8 cellular contexts compared by ENCODE assay signal in genomic region chr9:136399176-136400037, GRCh38. TPM values are rescaled to one million over a fixed set of nuclear protein-coding genes. Genes with fewer than 3 reads are reported as not detected.
DNase-seq lines count a peak whose midpoint lies in the region; ATAC-seq and TF ChIP-seq lines count a peak whose summit lies in the region.

No MANE protein-coding gene starts in this region.

- TF ChIP-seq POLR2A in ovary (IDR thresholded peaks at IDR 0.05): no peak

- ATAC-seq in GM19463 (IDR thresholded peaks at IDR 0.05; ENCODE audit: unreplicated experiment): peak; percentile 31

- H3K27ac ChIP-seq in KOPT-K1 (ENCODE audit: low read depth, low read length, poor library complexity, severe bottlenecking) (peak overlapping the region; percentile 52), ovary (no peak overlapping the region)

- TF ChIP-seq CTCF in BE2C (IDR thresholded peaks at IDR 0.05; ENCODE audit: low read depth, low read length) (no peak), foreskin fibroblast (IDR thresholded peaks at IDR 0.05; ENCODE audit: low read depth, low read length) (no peak), ovary (IDR thresholded peaks at IDR 0.05) (no peak)

- DNase-seq in BE2C: no peak
- peak; percentile 39 for DNase-seq in activated T-cell treated with anti-CD3 and anti-CD28 coated beads, Interleukin-2, amount 50 U/mL, for 1 hour
- DNase-seq in foreskin fibroblast: peak in 1 of 2 donors; percentile 62
- peak in 2 of 5 donors; percentile 29 to 43 for DNase-seq in ovary
- no peak for DNase-seq in NCI-H2029 (lab: John Stamatoyannopoulos, UW)
- DNase-seq in DMS79 treated with DMSO at 0.1 percent for 48 hours (lab: John Stamatoyannopoulos, UW): no peak

- H3K4me1 ChIP-seq in BE2C (peaks cover 5% of the 10 kb centered on the region), ovary (ENCODE audit: insufficient read depth) (peaks cover 13% of the 10 kb centered on the region)

- H3K4me3 ChIP-seq in BE2C (ENCODE audit: low read depth, low read length): peak overlapping the region; percentile 81
- peak overlapping the region; percentile 77 to 84 for H3K4me3 ChIP-seq in foreskin fibroblast (ENCODE audit: low read depth in 1 of 2, low read length in 2 of 2)
- H3K4me3 ChIP-seq in ovary: peak overlapping the region; percentile 89

- TF ChIP-seq EP300 in ovary (IDR thresholded peaks at IDR 0.05): no peak

- no peaks in the 10 kb centered on the region for H3K27me3 ChIP-seq in BE2C
- H3K27me3 ChIP-seq in ovary: no peaks in the 10 kb centered on the region

- intact Hi-C loops in ovary (cut with DNase I): loop anchor here in 2 of 4 donors (2.0 to 5.0 kb wide), 2 partner anchors 87 to 89 kb away; no protein-coding TSS in a partner anchor

- H3K36me3 ChIP-seq in BE2C (peaks cover 61% of the 10 kb centered on the region), KOPT-K1 (ENCODE audit: insufficient read depth, low read length) (peaks cover 64% of the 10 kb centered on the region), ovary (no peaks in the 10 kb centered on the region)

- 0 to 1% (median 0%) methylated on average over 31 to 67 of the region's 67 CpGs for WGBS in ovary, 3 donors

- H3K9me3 ChIP-seq in BE2C (no peaks in the 10 kb centered on the region), KOPT-K1 (ENCODE audit: insufficient read depth, low read length, poor library complexity, severe bottlenecking) (no peaks in the 10 kb centered on the region), ovary (no peaks in the 10 kb centered on the region)

RNA-seq across cellular contexts. Expression of gene SNAPC4, which starts 0.6 kb away (rescaled TPM):
- polyA plus RNA-seq in BE2C (2012; ENCODE audit: insufficient read depth, insufficient read length, low read depth): 56.9 TPM
- total RNA-seq in ovary: 1 to 10 TPM; 5.4 to 9.6 (median 8.9) TPM
- 1 to 10 TPM; 3.7 to 7.3 TPM for polyA plus RNA-seq in ovary

RNA-seq across cellular contexts. Expression of gene ENTR1, which starts 11.0 kb away (rescaled TPM):
- 253 TPM for polyA plus RNA-seq in BE2C (2012; ENCODE audit: insufficient read depth, insufficient read length, low read depth)
- 10 to 100 TPM; 21.3 to 52.5 (median 28.9) TPM for total RNA-seq in ovary
- polyA plus RNA-seq in ovary: 10 to 100 TPM; 19.3 to 24.5 TPM

RNA-seq across cellular contexts. Expression of gene PMPCA, which starts 11.1 kb away (rescaled TPM):
- 145 TPM for polyA plus RNA-seq in BE2C (2012; ENCODE audit: insufficient read depth, insufficient read length, low read depth)
- total RNA-seq in ovary: 10 to 100 TPM; 18.7 to 46.0 (median 40.1) TPM
- polyA plus RNA-seq in ovary: 10 to 100 TPM; 39.6 to 82.4 TPM

RNA-seq across cellular contexts. Expression of gene CARD9, which starts 25.9 kb away (rescaled TPM):
- 47.9 TPM for polyA plus RNA-seq in BE2C (2012; ENCODE audit: insufficient read depth, insufficient read length, low read depth)
- total RNA-seq in ovary: 1 to 10 TPM in 4 of 7 donors, under 1 TPM in 3; 0.48 to 3.5 (median 1.3) TPM
- polyA plus RNA-seq in ovary: under 1 TPM in 1 of 2 donors, not detected in 1; 0.61 TPM

RNA-seq across cellular contexts. Expression of gene DNLZ, which starts 35.9 kb away (rescaled TPM):
- 95.7 TPM for polyA plus RNA-seq in BE2C (2012; ENCODE audit: insufficient read depth, insufficient read length, low read depth)
- total RNA-seq in ovary: 10 to 100 TPM; 14.4 to 33.3 (median 24.2) TPM
- 10 to 100 TPM in 1 of 2 donors, 1 to 10 TPM in 1; 1.8 to 10.3 TPM for polyA plus RNA-seq in ovary
